In the genomic region with DNA sequence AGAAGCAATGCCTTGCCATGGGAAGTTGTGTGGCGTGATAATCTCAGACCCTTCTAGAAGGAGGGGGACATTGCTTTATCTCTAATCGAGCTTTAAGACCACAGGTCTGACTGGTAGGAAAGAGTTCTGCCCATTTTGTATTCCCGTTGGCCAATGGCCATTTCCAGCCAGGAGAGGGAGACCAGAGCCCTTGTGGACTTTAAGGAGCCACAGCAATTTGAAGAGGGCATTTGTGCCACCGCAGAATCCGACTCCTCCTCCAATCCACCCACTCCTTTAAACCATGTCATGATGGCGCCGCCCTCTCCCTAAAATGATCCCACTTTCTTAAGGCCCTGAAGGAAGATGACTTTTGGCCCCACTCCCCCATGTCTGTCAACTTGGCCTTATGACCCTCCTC, we compare ENCODE assay signal across 17 cellular contexts.
DNase-seq lines count a peak whose midpoint lies in the region; TF ChIP-seq lines count a peak whose summit lies in the region.
"Had no signal": no experiment of that assay in that cellular context is flagged by ENCODE, and none has a peak within 500 bp of the region (broad histone marks: within the 10 kb centered on the region; RNA-seq: fewer than 3 reads in every experiment).

No MANE protein-coding gene starts in this region.

- no peak for TF ChIP-seq CTCF in nephron progenitor cell (IDR thresholded peaks at IDR 0.05)
- TF ChIP-seq CTCF in OCI-LY7 (conservative IDR thresholded peaks at IDR 0.05; ENCODE audit: low read length), result no peak

- no peak overlapping the region for H3K4me3 Mint-ChIP-seq in nephron progenitor cell
- H3K4me3 Mint-ChIP-seq: CD4-positive, alpha-beta T cell had no signal

- H3K9me3 Mint-ChIP-seq in nephron progenitor cell, result no peaks in the 10 kb centered on the region

- no peak overlapping the region for H3K27ac ChIP-seq in OCI-LY7 (ENCODE audit: low read depth, low read length, poor library complexity, severe bottlenecking)
- H3K27ac ChIP-seq: 22Rv1, HL-60 had no signal

- no peaks in the 10 kb centered on the region for H3K4me1 ChIP-seq in OCI-LY7 (ENCODE audit: insufficient read depth, low read length, poor library complexity, severe bottlenecking)

- BruUV-seq in OCI-LY7 (replicated peaks; lab: Mats Ljungman, UMichigan), result no TSS peak

- peak overlapping the region; percentile 23 for H3K27ac Mint-ChIP-seq in nephron progenitor cell
- H3K27ac Mint-ChIP-seq: CD4-positive, alpha-beta T cell had no signal

- intact Hi-C loops in OCI-LY7 (cut with micrococcal nuclease; ENCODE audit: unreplicated experiment), result no loop called here

- no peaks in the 10 kb centered on the region for H4K20me1 ChIP-seq in OCI-LY7 (ENCODE audit: insufficient read depth, low read length)

- no peaks in the 10 kb centered on the region for H3K36me3 Mint-ChIP-seq in nephron progenitor cell (ENCODE audit: low read depth)

- CTCF ChIA-PET in OCI-LY7 (lab: Charles Lee; ENCODE audit: unreplicated experiment), result no interaction called here

- in situ Hi-C loops in G401 (cut with HindIII; ENCODE audit: low sequenced_read_pairs), result no loop called here

- no peaks in the 10 kb centered on the region for H3K79me2 ChIP-seq in OCI-LY7 (ENCODE audit: insufficient read depth, low read depth, low read length)

- no peak overlapping the region for H2AFZ ChIP-seq in OCI-LY7 (ENCODE audit: low read length)

- H3K4me2 ChIP-seq in OCI-LY7 (ENCODE audit: low read length), result no peak overlapping the region

- H3K4me1 Mint-ChIP-seq in nephron progenitor cell, result peaks cover 53% of the 10 kb centered on the region

- no peaks in the 10 kb centered on the region for H3K9me2 ChIP-seq in OCI-LY7 (ENCODE audit: insufficient read depth, low read length)

- no peak overlapping the region for H3K4me3 ChIP-seq in OCI-LY7 (ENCODE audit: low read depth, low read length, poor library complexity, severe bottlenecking)

- H3K36me3 ChIP-seq in OCI-LY7 (ENCODE audit: insufficient read depth, low read length), result no peaks in the 10 kb centered on the region

- no peaks in the 10 kb centered on the region for H3K9me3 ChIP-seq in OCI-LY7 (ENCODE audit: low read length)

- POLR2A ChIA-PET in OCI-LY7 (lab: Charles Lee), result no interaction called here

- peak; percentile 27 for DNase-seq in NCI-H146 (lab: John Stamatoyannopoulos, UW)
- no peak for DNase-seq in NCI-H146 treated with DMSO at 0.1 percent for 48 hours (lab: John Stamatoyannopoulos, UW; ENCODE audit: unreplicated experiment)
- DNase-seq in DMS53 treated with DMSO at 0.1 percent for 48 hours (lab: John Stamatoyannopoulos, UW; ENCODE audit: unreplicated experiment), result peak; percentile 45
- peak; percentile 48 for DNase-seq in RPMI7951 (ENCODE audit: low read depth)
- no peak for DNase-seq in nephron progenitor cell
- no peak for DNase-seq in NCI-H1417 (lab: John Stamatoyannopoulos, UW)
- DNase-seq in G401 (ENCODE audit: low spot score), result no peak
- no peak for DNase-seq in OCI-LY7 (ENCODE audit: low spot score)
- DNase-seq: AML-193; C1 segment of cervical spinal cord; Calu3; CD4-positive, alpha-beta T cell; DMS 273 treated with DMSO at 0.1 percent for 48 hours; DMS79 treated with DMSO at 0.1 percent for 48 hours; GF-D8 had no signal

- peaks cover 18% of the 10 kb centered on the region for H3K27me3 Mint-ChIP-seq in nephron progenitor cell (ENCODE audit: low read depth, poor library complexity)
- H3K27me3 Mint-ChIP-seq: CD4-positive, alpha-beta T cell had no signal

Comparison
In these comparisons a context has a peak if more than half of its experiments do, and no peak if none do; other contexts are left out.
1. DNase-seq: peak in NCI-H146 (single experiment), DMS53 treated with DMSO at 0.1 percent for 48 hours (single experiment) and RPMI7951 (single experiment); none in NCI-H146 treated with DMSO at 0.1 percent for 48 hours (single experiment), nephron progenitor cell (single experiment), NCI-H1417 (0 of 3), G401 (single experiment) and OCI-LY7 (single experiment).